ENCODE assay signal across 8 cellular contexts in genomic region chr4:78645853-78646757, GRCh38.
DNase-seq lines count a peak whose midpoint lies in the region; FAIRE-seq and TF ChIP-seq lines count a peak whose summit lies in the region.

No MANE protein-coding gene starts in this region.

- no peaks in the 10 kb centered on the region for H3K36me3 ChIP-seq in Loucy (ENCODE audit: insufficient read depth, low read length)
- no peaks in the 10 kb centered on the region for H3K36me3 ChIP-seq in breast epithelium

- peak overlapping the region; percentile 89 for H2AFZ ChIP-seq in Loucy (ENCODE audit: low read length)

- no peaks in the 10 kb centered on the region for H3K36me3 Mint-ChIP-seq in activated T-helper 2 cell treated with anti-CD3 and anti-CD28 coated beads, Interferon-gamma antibody, Interleukin-2, Interleukin-4, amounts not matched to agents 10 μg/mL and 5 μg/mL and 100 μg/mL, durations not matched to agents 14 hours and 24 hours and 36 hours (ENCODE audit: low read depth)

- TF ChIP-seq POLR2A in breast epithelium (IDR thresholded peaks at IDR 0.05): no peak

- peaks cover 69% of the 10 kb centered on the region for H3K4me1 ChIP-seq in Loucy (ENCODE audit: insufficient read depth, low read length, poor library complexity, severe bottlenecking)
- peaks cover 5 to 7% of the 10 kb centered on the region in 2 donors for H3K4me1 ChIP-seq in breast epithelium

- H3K27me3 Mint-ChIP-seq in activated T-helper 2 cell treated with anti-CD3 and anti-CD28 coated beads, Interferon-gamma antibody, Interleukin-2, Interleukin-4, amounts not matched to agents 10 μg/mL and 5 μg/mL and 100 μg/mL, durations not matched to agents 14 hours and 24 hours and 36 hours (ENCODE audit: low read depth): peaks cover 16% of the 10 kb centered on the region

- intact Hi-C loops in breast epithelium (cut with DNase I; ENCODE audit: low total_unique reads): loop anchor here (10.0 kb wide), 1 partner anchor 129 kb away; the partner anchor contains the start of gene BMP2K
- intact Hi-C loops in activated T-helper 2 cell treated with anti-CD3 and anti-CD28 coated beads, Interferon-gamma antibody, Interleukin-2, Interleukin-4, amounts not matched to agents 10 μg/mL and 5 μg/mL and 100 μg/mL, durations not matched to agents 14 hours and 24 hours and 36 hours (cut with micrococcal nuclease): no loop called here

- peak; percentile 63 for FAIRE-seq in GM18507 (lab: Jason Lieb, UNC)

- no peak overlapping the region for H3K27ac Mint-ChIP-seq in activated T-helper 2 cell treated with anti-CD3 and anti-CD28 coated beads, Interferon-gamma antibody, Interleukin-2, Interleukin-4, amounts not matched to agents 10 μg/mL and 5 μg/mL and 100 μg/mL, durations not matched to agents 14 hours and 24 hours and 36 hours

- H3K27me3 ChIP-seq in Loucy (ENCODE audit: insufficient read depth, low read length, poor library complexity, severe bottlenecking): no peaks in the 10 kb centered on the region
- H3K27me3 ChIP-seq in breast epithelium: no peaks in the 10 kb centered on the region

- no peaks in the 10 kb centered on the region for H3K9me2 ChIP-seq in Loucy (replicated peaks; ENCODE audit: low read depth, low read length)

- DNase-seq in GM18507 (ENCODE audit: extremely low spot score, insufficient read length, low read depth) (no peak), breast epithelium (ENCODE audit: low spot score in 2 of 2) (peak; percentile 77 to 89), left kidney (ENCODE audit: low read depth, low spot score) (peak; percentile 29), stromal cell of bone marrow (ENCODE audit: low read depth) (peak; percentile 93), HEK293T (ENCODE audit: extremely low spot score) (no peak), NCI-H1930 (lab: John Stamatoyannopoulos, UW) (no peak)
- DNase-seq in activated T-helper 2 cell treated with anti-CD3 and anti-CD28 coated beads, Interferon-gamma antibody, Interleukin-2, Interleukin-4, amounts not matched to agents 10 μg/mL and 5 μg/mL and 100 μg/mL, durations not matched to agents 14 hours and 24 hours and 36 hours (ENCODE audit: low spot score): no peak

- peak overlapping the region; percentile 9 for H3K9ac ChIP-seq in Loucy (ENCODE audit: low read depth, low read length, poor library complexity, severe bottlenecking)

- CTCF ChIA-PET in HEK293T (lab: Yijun Ruan, JAX): no interaction called here

- no peaks in the 10 kb centered on the region for H3K79me2 ChIP-seq in Loucy (ENCODE audit: insufficient read depth, low read length)

- no peaks in the 10 kb centered on the region for H3F3A ChIP-seq in Loucy (ENCODE audit: low read depth)

- TF ChIP-seq CTCF in Loucy (conservative IDR thresholded peaks at IDR 0.05; ENCODE audit: low read length) (no peak), breast epithelium (IDR thresholded peaks at IDR 0.05) (no peak)

- H4K20me1 ChIP-seq in Loucy (ENCODE audit: insufficient read depth, low read length, poor library complexity, severe bottlenecking): no peaks in the 10 kb centered on the region

- H3K4me3 ChIP-seq in Loucy (ENCODE audit: low read length, poor library complexity, severe bottlenecking) (no peak overlapping the region), breast epithelium (peak overlapping the region in 1 of 3 donors; percentile 43)

- POLR2A ChIA-PET in HEK293T (lab: Yijun Ruan, JAX): no interaction called here

- H3K9me3 Mint-ChIP-seq in activated T-helper 2 cell treated with anti-CD3 and anti-CD28 coated beads, Interferon-gamma antibody, Interleukin-2, Interleukin-4, amounts not matched to agents 10 μg/mL and 5 μg/mL and 100 μg/mL, durations not matched to agents 14 hours and 24 hours and 36 hours: no peaks in the 10 kb centered on the region

- H3K4me1 Mint-ChIP-seq in activated T-helper 2 cell treated with anti-CD3 and anti-CD28 coated beads, Interferon-gamma antibody, Interleukin-2, Interleukin-4, amounts not matched to agents 10 μg/mL and 5 μg/mL and 100 μg/mL, durations not matched to agents 14 hours and 24 hours and 36 hours (ENCODE audit: low read depth): peaks cover 21% of the 10 kb centered on the region

- H3K4me2 ChIP-seq in Loucy (ENCODE audit: low read depth, low read length, poor library complexity, severe bottlenecking): no peak overlapping the region

- no peak overlapping the region for H3K4me3 Mint-ChIP-seq in activated T-helper 2 cell treated with anti-CD3 and anti-CD28 coated beads, Interferon-gamma antibody, Interleukin-2, Interleukin-4, amounts not matched to agents 10 μg/mL and 5 μg/mL and 100 μg/mL, durations not matched to agents 14 hours and 24 hours and 36 hours (ENCODE audit: low read depth)

- H3K9me3 ChIP-seq in Loucy (ENCODE audit: insufficient read depth, low read depth, low read length): no peaks in the 10 kb centered on the region
- no peaks in the 10 kb centered on the region for H3K9me3 ChIP-seq in breast epithelium

- H3K27ac ChIP-seq in breast epithelium: peak overlapping the region; percentile 88 to 90

TF ChIP-seq in HEK293T, 16 proteins besides CTCF, POLR2A, EP300 and RAD21:
- no peak for TF ChIP-seq BHLHE40 (IDR thresholded peaks at IDR 0.05; ENCODE audit: borderline replicate concordance)
- no peak for TF ChIP-seq FOXK2 (IDR thresholded peaks at IDR 0.05)
- no peak for TF ChIP-seq NFRKB (IDR thresholded peaks at IDR 0.05)
- no peak for TF ChIP-seq L3MBTL2 (conservative IDR thresholded peaks at IDR 0.05)
- TF ChIP-seq HDGF (IDR thresholded peaks at IDR 0.05; ENCODE audit: borderline replicate concordance): no peak

Comparison
In these comparisons a context has a peak if more than half of its experiments do, and no peak if none do; other contexts are left out.
1. DNase-seq: peak in breast epithelium (2 of 2), left kidney (single experiment) and stromal cell of bone marrow (single experiment); none in GM18507 (single experiment), activated T-helper 2 cell treated with anti-CD3 and anti-CD28 coated beads, Interferon-gamma antibody, Interleukin-2, Interleukin-4, amounts not matched to agents 10 μg/mL and 5 μg/mL and 100 μg/mL, durations not matched to agents 14 hours and 24 hours and 36 hours (single experiment), HEK293T (single experiment) and NCI-H1930 (0 of 2).